Comparison of ENCODE assay signal across 1 cellular context in the genomic region with DNA sequence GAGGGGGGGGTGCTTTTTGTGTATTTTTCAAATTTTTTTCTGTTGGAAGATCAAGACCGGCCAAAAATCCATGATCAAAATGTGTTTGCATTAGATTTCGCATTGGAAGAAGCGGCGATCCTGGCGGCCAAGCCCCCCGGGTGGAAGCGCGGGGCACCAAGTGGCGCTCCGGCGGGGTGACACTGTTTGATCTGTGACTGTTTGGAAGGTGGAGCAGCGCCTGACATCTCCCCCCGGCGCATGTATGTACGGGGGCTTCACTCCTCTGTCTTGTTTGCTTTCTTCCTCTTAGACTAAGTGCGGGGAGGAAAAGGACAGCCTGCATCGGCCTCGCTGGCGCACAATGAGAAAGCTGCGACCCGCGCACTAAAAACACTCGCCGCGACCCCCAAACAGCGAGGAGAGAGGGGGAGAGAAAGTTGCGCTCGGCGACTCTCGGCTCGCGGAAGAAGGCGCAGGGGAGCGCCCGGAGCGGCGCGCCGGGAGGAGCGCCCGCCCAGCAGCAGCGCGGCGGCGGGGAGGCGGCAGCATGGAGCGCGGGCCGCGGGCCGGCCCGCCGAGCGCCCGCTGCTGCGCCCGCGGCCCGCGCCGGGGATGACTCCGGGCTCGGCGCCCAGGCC.
A peak's percentile ranks its signal among the peaks of the same experiment; 100 is the strongest.
TF ChIP-seq lines count a peak whose summit lies in the region.

No MANE protein-coding gene starts in this region.

TF ChIP-seq in HepG2, 621 proteins besides CTCF, POLR2A, EP300 and RAD21 (continued from another document and continues in another):
- TF ChIP-seq HINFP (CRISPR knock-in tag; IDR thresholded peaks at IDR 0.05; ENCODE audit: low read depth) (no peak), FIP1L1 (IDR thresholded peaks at IDR 0.05; ENCODE audit: borderline replicate concordance, insufficient read depth, low read depth, low read length) (no peak), RBM39 (IDR thresholded peaks at IDR 0.05; ENCODE audit: low read depth, low read length, poor library complexity, severe bottlenecking) (peak; percentile 39), ZNF878 (CRISPR knock-in tag; IDR thresholded peaks at IDR 0.05) (no peak), ZBED4 (CRISPR knock-in tag; IDR thresholded peaks at IDR 0.05; ENCODE audit: borderline replicate concordance) (no peak), MYPOP (CRISPR knock-in tag; IDR thresholded peaks at IDR 0.05) (peak; percentile 89), TBX3 (IDR thresholded peaks at IDR 0.05; ENCODE audit: borderline replicate concordance) (no peak), PREB (CRISPR knock-in tag; IDR thresholded peaks at IDR 0.05) (no peak), HOXD1 (CRISPR knock-in tag; IDR thresholded peaks at IDR 0.05) (no peak), CCDC6 (CRISPR knock-in tag; IDR thresholded peaks at IDR 0.05) (no peak), SIX1 (CRISPR knock-in tag; IDR thresholded peaks at IDR 0.05; ENCODE audit: borderline replicate concordance) (no peak), ZNF546 (CRISPR knock-in tag; conservative IDR thresholded peaks at IDR 0.05) (no peak), MEIS1 (CRISPR knock-in tag; IDR thresholded peaks at IDR 0.05; ENCODE audit: borderline replicate concordance) (no peak), ZNF589 (CRISPR knock-in tag; conservative IDR thresholded peaks at IDR 0.05) (no peak), ZNF430 (CRISPR knock-in tag; IDR thresholded peaks at IDR 0.05) (no peak), ZBTB33 (CRISPR knock-in tag; IDR thresholded peaks at IDR 0.05) (no peak), PAX8 (CRISPR knock-in tag; IDR thresholded peaks at IDR 0.05; ENCODE audit: borderline replicate concordance) (no peak), PHF8 (CRISPR knock-in tag; IDR thresholded peaks at IDR 0.05) (peak; percentile 54; the same call in 1 of the 2 replicates), TMF1 (CRISPR knock-in tag; IDR thresholded peaks at IDR 0.05; ENCODE audit: low read depth) (no peak), SUZ12 (IDR thresholded peaks at IDR 0.05; ENCODE audit: low read depth, low read length) (no peak), ZNF3 (CRISPR knock-in tag; IDR thresholded peaks at IDR 0.05) (no peak), SRSF1 (optimal IDR thresholded peaks at IDR 0.05; ENCODE audit: low read depth, low read length) (no peak)
- TF ChIP-seq, protein P1, sequence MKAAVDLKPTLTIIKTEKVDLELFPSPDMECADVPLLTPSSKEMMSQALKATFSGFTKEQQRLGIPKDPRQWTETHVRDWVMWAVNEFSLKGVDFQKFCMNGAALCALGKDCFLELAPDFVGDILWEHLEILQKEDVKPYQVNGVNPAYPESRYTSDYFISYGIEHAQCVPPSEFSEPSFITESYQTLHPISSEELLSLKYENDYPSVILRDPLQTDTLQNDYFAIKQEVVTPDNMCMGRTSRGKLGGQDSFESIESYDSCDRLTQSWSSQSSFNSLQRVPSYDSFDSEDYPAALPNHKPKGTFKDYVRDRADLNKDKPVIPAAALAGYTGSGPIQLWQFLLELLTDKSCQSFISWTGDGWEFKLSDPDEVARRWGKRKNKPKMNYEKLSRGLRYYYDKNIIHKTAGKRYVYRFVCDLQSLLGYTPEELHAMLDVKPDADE (CRISPR knock-in tag; IDR thresholded peaks at IDR 0.05) = no peak
- TF ChIP-seq, protein P2, sequence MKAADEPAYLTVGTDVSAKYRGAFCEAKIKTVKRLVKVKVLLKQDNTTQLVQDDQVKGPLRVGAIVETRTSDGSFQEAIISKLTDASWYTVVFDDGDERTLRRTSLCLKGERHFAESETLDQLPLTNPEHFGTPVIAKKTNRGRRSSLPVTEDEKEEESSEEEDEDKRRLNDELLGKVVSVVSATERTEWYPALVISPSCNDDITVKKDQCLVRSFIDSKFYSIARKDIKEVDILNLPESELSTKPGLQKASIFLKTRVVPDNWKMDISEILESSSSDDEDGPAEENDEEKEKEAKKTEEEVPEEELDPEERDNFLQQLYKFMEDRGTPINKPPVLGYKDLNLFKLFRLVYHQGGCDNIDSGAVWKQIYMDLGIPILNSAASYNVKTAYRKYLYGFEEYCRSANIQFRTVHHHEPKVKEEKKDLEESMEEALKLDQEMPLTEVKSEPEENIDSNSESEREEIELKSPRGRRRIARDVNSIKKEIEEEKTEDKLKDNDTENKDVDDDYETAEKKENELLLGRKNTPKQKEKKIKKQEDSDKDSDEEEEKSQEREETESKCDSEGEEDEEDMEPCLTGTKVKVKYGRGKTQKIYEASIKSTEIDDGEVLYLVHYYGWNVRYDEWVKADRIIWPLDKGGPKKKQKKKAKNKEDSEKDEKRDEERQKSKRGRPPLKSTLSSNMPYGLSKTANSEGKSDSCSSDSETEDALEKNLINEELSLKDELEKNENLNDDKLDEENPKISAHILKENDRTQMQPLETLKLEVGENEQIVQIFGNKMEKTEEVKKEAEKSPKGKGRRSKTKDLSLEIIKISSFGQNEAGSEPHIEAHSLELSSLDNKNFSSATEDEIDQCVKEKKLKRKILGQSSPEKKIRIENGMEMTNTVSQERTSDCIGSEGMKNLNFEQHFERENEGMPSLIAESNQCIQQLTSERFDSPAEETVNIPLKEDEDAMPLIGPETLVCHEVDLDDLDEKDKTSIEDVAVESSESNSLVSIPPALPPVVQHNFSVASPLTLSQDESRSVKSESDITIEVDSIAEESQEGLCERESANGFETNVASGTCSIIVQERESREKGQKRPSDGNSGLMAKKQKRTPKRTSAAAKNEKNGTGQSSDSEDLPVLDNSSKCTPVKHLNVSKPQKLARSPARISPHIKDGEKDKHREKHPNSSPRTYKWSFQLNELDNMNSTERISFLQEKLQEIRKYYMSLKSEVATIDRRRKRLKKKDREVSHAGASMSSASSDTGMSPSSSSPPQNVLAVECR (CRISPR knock-in tag; IDR thresholded peaks at IDR 0.05; ENCODE audit: borderline replicate concordance) = peak; percentile 71; the same call in 1 of the 2 replicates
- TF ChIP-seq, protein P3, sequence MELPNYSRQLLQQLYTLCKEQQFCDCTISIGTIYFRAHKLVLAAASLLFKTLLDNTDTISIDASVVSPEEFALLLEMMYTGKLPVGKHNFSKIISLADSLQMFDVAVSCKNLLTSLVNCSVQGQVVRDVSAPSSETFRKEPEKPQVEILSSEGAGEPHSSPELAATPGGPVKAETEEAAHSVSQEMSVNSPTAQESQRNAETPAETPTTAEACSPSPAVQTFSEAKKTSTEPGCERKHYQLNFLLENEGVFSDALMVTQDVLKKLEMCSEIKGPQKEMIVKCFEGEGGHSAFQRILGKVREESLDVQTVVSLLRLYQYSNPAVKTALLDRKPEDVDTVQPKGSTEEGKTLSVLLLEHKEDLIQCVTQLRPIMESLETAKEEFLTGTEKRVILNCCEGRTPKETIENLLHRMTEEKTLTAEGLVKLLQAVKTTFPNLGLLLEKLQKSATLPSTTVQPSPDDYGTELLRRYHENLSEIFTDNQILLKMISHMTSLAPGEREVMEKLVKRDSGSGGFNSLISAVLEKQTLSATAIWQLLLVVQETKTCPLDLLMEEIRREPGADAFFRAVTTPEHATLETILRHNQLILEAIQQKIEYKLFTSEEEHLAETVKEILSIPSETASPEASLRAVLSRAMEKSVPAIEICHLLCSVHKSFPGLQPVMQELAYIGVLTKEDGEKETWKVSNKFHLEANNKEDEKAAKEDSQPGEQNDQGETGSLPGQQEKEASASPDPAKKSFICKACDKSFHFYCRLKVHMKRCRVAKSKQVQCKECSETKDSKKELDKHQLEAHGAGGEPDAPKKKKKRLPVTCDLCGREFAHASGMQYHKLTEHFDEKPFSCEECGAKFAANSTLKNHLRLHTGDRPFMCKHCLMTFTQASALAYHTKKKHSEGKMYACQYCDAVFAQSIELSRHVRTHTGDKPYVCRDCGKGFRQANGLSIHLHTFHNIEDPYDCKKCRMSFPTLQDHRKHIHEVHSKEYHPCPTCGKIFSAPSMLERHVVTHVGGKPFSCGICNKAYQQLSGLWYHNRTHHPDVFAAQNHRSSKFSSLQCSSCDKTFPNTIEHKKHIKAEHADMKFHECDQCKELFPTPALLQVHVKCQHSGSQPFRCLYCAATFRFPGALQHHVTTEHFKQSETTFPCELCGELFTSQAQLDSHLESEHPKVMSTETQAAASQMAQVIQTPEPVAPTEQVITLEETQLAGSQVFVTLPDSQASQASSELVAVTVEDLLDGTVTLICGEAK (IDR thresholded peaks at IDR 0.05) = no peak
- TF ChIP-seq, protein P3 (CRISPR knock-in tag; IDR thresholded peaks at IDR 0.05) = 0 out of 2 replicates have a peak, but pooled peaks have one; percentile 9
